Comparison of ENCODE assay signal across 16 cellular contexts in the genomic region with DNA sequence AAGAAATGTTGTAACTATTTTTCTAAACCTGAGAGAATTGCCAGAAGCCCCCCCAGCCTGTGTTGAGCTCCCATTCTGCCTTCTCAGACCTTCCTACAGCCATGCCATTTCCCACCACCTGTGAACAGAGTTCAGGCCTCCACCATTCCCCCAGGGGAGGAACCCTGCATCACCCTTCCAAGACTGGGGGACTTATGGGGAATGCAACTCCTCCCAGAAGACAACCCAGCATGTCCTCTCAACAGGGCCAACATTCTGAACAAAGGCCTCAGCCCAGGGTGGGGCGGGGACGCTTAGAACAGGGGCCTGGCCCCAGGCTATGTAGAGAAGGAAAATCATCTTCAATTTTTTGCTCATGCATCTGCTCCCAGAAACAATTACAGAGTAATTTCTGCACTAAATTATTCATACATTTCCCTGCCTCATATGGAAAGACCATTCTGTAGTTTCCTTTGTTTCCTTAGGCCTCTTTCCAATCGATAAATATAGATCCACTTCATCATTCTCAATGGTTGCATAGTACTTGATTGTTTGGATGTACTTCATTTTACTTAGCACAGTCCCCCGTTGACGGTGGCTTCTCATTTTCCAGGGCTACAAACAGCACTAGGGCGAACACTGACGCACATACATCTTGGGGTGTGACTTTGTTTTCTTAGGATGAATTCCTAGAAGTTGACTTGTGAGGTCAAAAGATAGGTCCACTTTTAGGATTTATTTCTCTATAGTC. TPM values are rescaled to one million over a fixed set of nuclear protein-coding genes. Genes with fewer than 3 reads are reported as not detected.
A peak's percentile ranks its signal among the peaks of the same experiment; 100 is the strongest.
DNase-seq lines count a peak whose midpoint lies in the region; ATAC-seq and TF ChIP-seq lines count a peak whose summit lies in the region.
"Had no signal": no experiment of that assay in that cellular context is flagged by ENCODE, and none has a peak within 500 bp of the region (broad histone marks: within the 10 kb centered on the region; RNA-seq: fewer than 3 reads in every experiment).

No MANE protein-coding gene starts in this region.

- no peak for ATAC-seq in HG03025 (IDR thresholded peaks at IDR 0.05; ENCODE audit: low FRiP score, unreplicated experiment)

- no peaks in the 10 kb centered on the region for H3K36me3 ChIP-seq in stomach
- H3K36me3 ChIP-seq: breast epithelium, heart right ventricle, WERI-Rb-1 had no signal

- no peak overlapping the region for H3K27ac ChIP-seq in stomach
- H3K27ac ChIP-seq: WERI-Rb-1 had no signal

- peak; percentile 38 for DNase-seq in A172 (ENCODE audit: low spot score)
- DNase-seq in NCI-H146 (lab: John Stamatoyannopoulos, UW): peak; percentile 97
- DNase-seq in cardiac fibroblast (ENCODE audit: low read depth in 2 of 2): peak; percentile 29 to 48
- no peak for DNase-seq in SK-N-DZ (ENCODE audit: low spot score)
- no peak for DNase-seq in stomach
- no peak for DNase-seq in NCI-H2227 (lab: John Stamatoyannopoulos, UW; ENCODE audit: unreplicated experiment)
- DNase-seq: CD8-positive, alpha-beta memory T cell; DND-41; heart right ventricle; Right ventricle myocardium superior; stimulated activated naive CD4-positive, alpha-beta T cell treated with Interleukin-2 at 50 U/mL for 16 hours; WERI-Rb-1 had no signal

- H3K9me3 ChIP-seq in stomach: no peaks in the 10 kb centered on the region
- H3K9me3 ChIP-seq: breast epithelium, heart right ventricle had no signal

- TF ChIP-seq POLR2A in stomach (IDR thresholded peaks at IDR 0.05): no peak

- H3K4me3 ChIP-seq in cardiac fibroblast (replicated peaks in 1 of 2; ENCODE audit: low read depth in 2 of 2, low read length in 2 of 2) (no peak overlapping the region), stomach (no peak overlapping the region)
- H3K4me3 ChIP-seq: breast epithelium, heart right ventricle had no signal

- H3K36me3 Mint-ChIP-seq in nephron (ENCODE audit: low read depth): no peaks in the 10 kb centered on the region

- peaks cover 10 to 18% (median 14%) of the 10 kb centered on the region in 4 donors for H3K4me1 ChIP-seq in stomach

- WGBS in stomach, 5 donors: 65 to 79% (median 72%) methylated on average over 7 of the region's 7 CpGs

- no peak for TF ChIP-seq CTCF in cardiac fibroblast (IDR thresholded peaks at IDR 0.05; ENCODE audit: low read depth, low read length)
- TF ChIP-seq CTCF in nephron (IDR thresholded peaks at IDR 0.05; ENCODE audit: unreplicated experiment in 3 of 3): no peak
- TF ChIP-seq CTCF in stomach (IDR thresholded peaks at IDR 0.05): no peak

- TF ChIP-seq EP300 in stomach (IDR thresholded peaks at IDR 0.05): no peak

- peak overlapping the region in 2 of 3 experiments; percentile 88 to 91 for H3K27ac Mint-ChIP-seq in nephron
- H3K27ac Mint-ChIP-seq: activated T-helper 1 cell treated with anti-CD3 and anti-CD28 coated beads, Interleukin-12 subunit alpha, Interleukin-12 subunit beta, Interleukin-2, Interleukin-4 antibody, amounts not matched to agents 30 ng/mL and 10 ng/mL and 1 ng/mL, durations not matched to agents 14 hours and 24 hours and 36 hours had no signal

- intact Hi-C loops in stomach (cut with DNase I; ENCODE audit: low total_unique reads): no loop called here

- peaks cover 43% of the 10 kb centered on the region for H3K4me1 Mint-ChIP-seq in nephron

- H3K27me3 Mint-ChIP-seq in nephron (ENCODE audit: low read depth): no peaks in the 10 kb centered on the region
- H3K27me3 Mint-ChIP-seq: CD8-positive, alpha-beta memory T cell had no signal

- H3K9me3 Mint-ChIP-seq in nephron: no peaks in the 10 kb centered on the region
- H3K9me3 Mint-ChIP-seq: activated T-helper 1 cell treated with anti-CD3 and anti-CD28 coated beads, Interleukin-12 subunit alpha, Interleukin-12 subunit beta, Interleukin-2, Interleukin-4 antibody, amounts not matched to agents 30 ng/mL and 10 ng/mL and 1 ng/mL, durations not matched to agents 14 hours and 24 hours and 36 hours; CD8-positive, alpha-beta memory T cell had no signal

- H3K4me3 Mint-ChIP-seq in nephron: no peak overlapping the region
- H3K4me3 Mint-ChIP-seq: activated T-helper 1 cell treated with anti-CD3 and anti-CD28 coated beads, Interleukin-12 subunit alpha, Interleukin-12 subunit beta, Interleukin-2, Interleukin-4 antibody, amounts not matched to agents 30 ng/mL and 10 ng/mL and 1 ng/mL, durations not matched to agents 14 hours and 24 hours and 36 hours; CD8-positive, alpha-beta memory T cell had no signal

- H3K27me3 ChIP-seq in stomach: no peaks in the 10 kb centered on the region
- H3K27me3 ChIP-seq: breast epithelium, heart right ventricle had no signal

RNA-seq across cellular contexts. Expression of gene SMU1, which starts 27.1 kb away (rescaled TPM):
- 22.9 and 25.0 TPM in 2 replicates for total RNA-seq in A172 (2014; rRNA removed; shearing (Covaris generic))
- 26.0 and 27.4 TPM in 2 replicates for polyA plus RNA-seq in SK-N-DZ (2014; cell fraction: cytosol; rRNA removed)
- polyA plus RNA-seq in SK-N-DZ (2014; cell fraction: nucleus; rRNA removed): 11.3 and 12.8 TPM in 2 replicates
- 10 to 100 TPM in 2 of 5 donors, 1 to 10 TPM in 3; 1.7 to 36.2 (median 10.0) TPM for total RNA-seq in stomach
- polyA plus RNA-seq in stomach: 1 to 10 TPM; 7.4 to 8.1 (median 8.0) TPM

Comparison
In these comparisons a context has a peak if more than half of its experiments do, and no peak if none do; other contexts are left out.
1. DNase-seq: peak in A172 (single experiment), NCI-H146 (single experiment) and cardiac fibroblast (2 of 2); none in SK-N-DZ (single experiment), stomach (single experiment) and NCI-H2227 (single experiment).